16 cellular contexts compared by ENCODE assay signal in the genomic region with DNA sequence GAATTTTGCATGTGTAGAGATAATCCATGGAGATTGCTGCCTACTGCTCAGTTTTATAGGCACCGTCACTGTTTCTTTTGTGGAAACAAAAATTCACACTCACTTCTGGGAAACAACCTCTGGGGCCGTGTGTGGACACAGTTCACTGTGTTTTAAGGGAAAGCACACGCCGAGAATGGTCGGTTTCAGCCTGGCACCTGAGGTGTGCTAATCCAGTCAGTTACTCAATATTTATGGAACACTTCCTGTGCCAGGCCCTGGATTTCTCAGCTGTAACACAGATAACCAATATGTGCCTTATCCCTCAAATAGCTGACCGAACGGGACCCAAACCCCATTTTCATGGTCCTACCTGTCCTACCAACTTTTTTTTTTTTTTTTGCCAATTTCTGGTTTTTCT.
DNase-seq lines count a peak whose midpoint lies in the region; ATAC-seq and TF ChIP-seq lines count a peak whose summit lies in the region.
"Had no signal": no experiment of that assay in that cellular context is flagged by ENCODE, and none has a peak within 500 bp of the region (broad histone marks: within the 10 kb centered on the region; RNA-seq: fewer than 3 reads in every experiment).

No MANE protein-coding gene starts in this region.

- no peaks in the 10 kb centered on the region for H3K79me2 ChIP-seq in PC-9 (ENCODE audit: low read depth)

- no peaks in the 10 kb centered on the region for H3K9me3 Mint-ChIP-seq in stimulated activated effector memory CD8-positive, alpha-beta T cell treated with anti-CD3 and anti-CD28 coated beads, Interleukin-12 subunit alpha, Interleukin-12 subunit beta, amount 100 ng/mL, for 72 hours

- H3K4me3 Mint-ChIP-seq in stimulated activated effector memory CD8-positive, alpha-beta T cell treated with anti-CD3 and anti-CD28 coated beads, Interleukin-12 subunit alpha, Interleukin-12 subunit beta, amount 100 ng/mL, for 72 hours = no peak overlapping the region

- peaks cover 18% of the 10 kb centered on the region for H3K36me3 Mint-ChIP-seq in stimulated activated effector memory CD8-positive, alpha-beta T cell treated with anti-CD3 and anti-CD28 coated beads, Interleukin-12 subunit alpha, Interleukin-12 subunit beta, amount 100 ng/mL, for 72 hours

- intact Hi-C loops in PC-9 (cut with micrococcal nuclease; ENCODE audit: unreplicated experiment) (no loop called here), right lobe of liver (cut with DNase I) (no loop called here)

- no peaks in the 10 kb centered on the region for H3K4me1 Mint-ChIP-seq in stimulated activated effector memory CD8-positive, alpha-beta T cell treated with anti-CD3 and anti-CD28 coated beads, Interleukin-12 subunit alpha, Interleukin-12 subunit beta, amount 100 ng/mL, for 72 hours

- POLR2A ChIA-PET in PC-9 (lab: Charles Lee; ENCODE audit: unreplicated experiment) = no interaction called here

- no peak overlapping the region for H2AFZ ChIP-seq in PC-9

- H3K4me2 ChIP-seq in PC-9 = peak overlapping the region; percentile 59; the same call in 1 of the 2 replicates
- H3K4me2 ChIP-seq: KMS-11 had no signal

- no peak for TF ChIP-seq CTCF in PC-9 (conservative IDR thresholded peaks at IDR 0.05)
- TF ChIP-seq CTCF in epithelial cell of proximal tubule (conservative IDR thresholded peaks at IDR 0.05; ENCODE audit: low read depth, low read length) = no peak
- TF ChIP-seq CTCF in right lobe of liver (IDR thresholded peaks at IDR 0.05) = no peak

- DNase-seq in PC-9 (no peak), epithelial cell of proximal tubule (ENCODE audit: low read depth) (peak; percentile 40), right lobe of liver (peak; percentile 52 to 83 (median 72)), SKM-1 (lab: John Stamatoyannopoulos, UW; ENCODE audit: unreplicated experiment) (no peak), EL (no peak), NCI-H1436 (lab: John Stamatoyannopoulos, UW) (no peak)
- DNase-seq in stimulated activated effector memory CD8-positive, alpha-beta T cell treated with anti-CD3 and anti-CD28 coated beads, Interleukin-12 subunit alpha, Interleukin-12 subunit beta, amount 100 ng/mL, for 72 hours (ENCODE audit: low spot score in 2 of 2) = no peak
- DNase-seq: DMS153, GOT3, NCI-H1092, NCI-H1694, NCI-H510A treated with DMSO at 0.1 percent for 48 hours, Peyer's patch, Right ventricle myocardium superior had no signal

- H3K9me3 ChIP-seq in PC-9 (ENCODE audit: insufficient read depth, low read depth) = no peaks in the 10 kb centered on the region
- H3K9me3 ChIP-seq in right lobe of liver = no peaks in the 10 kb centered on the region
- H3K9me3 ChIP-seq: Peyer's patch had no signal

- no TSS peak for BruUV-seq in PC-9 (replicated peaks; lab: Mats Ljungman, UMichigan)

- CTCF ChIA-PET in PC-9 (lab: Charles Lee) = no interaction called here

- no peak for TF ChIP-seq POLR2A in right lobe of liver (IDR thresholded peaks at IDR 0.05)

- H3F3A ChIP-seq in PC-9 (ENCODE audit: insufficient read depth, low read depth) = peaks cover 23% of the 10 kb centered on the region

- no peaks in the 10 kb centered on the region for H3K36me3 ChIP-seq in PC-9 (ENCODE audit: low read depth)
- peaks cover 0 to 2% (median 0%) of the 10 kb centered on the region in 4 donors for H3K36me3 ChIP-seq in right lobe of liver

- peaks cover 31% of the 10 kb centered on the region for H3K4me1 ChIP-seq in PC-9 (replicated peaks; ENCODE audit: insufficient read depth)
- peaks cover 0 to 44% (median 14%) of the 10 kb centered on the region in 4 donors for H3K4me1 ChIP-seq in right lobe of liver
- H3K4me1 ChIP-seq: Peyer's patch had no signal

- no peaks in the 10 kb centered on the region for H3K27me3 ChIP-seq in PC-9 (ENCODE audit: insufficient read depth, low read depth)
- H3K27me3 ChIP-seq in right lobe of liver = no peaks in the 10 kb centered on the region
- H3K27me3 ChIP-seq: Peyer's patch had no signal

- H3K27ac ChIP-seq in PC-9 (peak overlapping the region; percentile 83), right lobe of liver (peak overlapping the region; percentile 80 to 96 (median 87))
- H3K27ac ChIP-seq: C4-2B, KMS-11, Peyer's patch had no signal

- ATAC-seq in right lobe of liver = peak; percentile 73 to 88 (median 79)
- no peak for ATAC-seq in stimulated activated effector memory CD8-positive, alpha-beta T cell treated with anti-CD3 and anti-CD28 coated beads, Interleukin-12 subunit alpha, Interleukin-12 subunit beta, amount 100 ng/mL, for 72 hours

- H4K20me1 ChIP-seq in PC-9 (ENCODE audit: insufficient read depth) = no peaks in the 10 kb centered on the region

- 40% methylated on average over 7 of the region's 7 CpGs for WGBS in right lobe of liver (ENCODE audit: insufficient coverage, low coverage, low lambda C conversion rate, missing lambda C conversion rate)

- H3K9me2 ChIP-seq in PC-9 (ENCODE audit: insufficient read depth) = no peaks in the 10 kb centered on the region; the same call in 1 of the 2 replicates

- H3K4me3 ChIP-seq in PC-9 (no peak overlapping the region), epithelial cell of proximal tubule (ENCODE audit: low read depth, low read length) (no peak overlapping the region), right lobe of liver (peak overlapping the region in 1 of 3 donors; percentile 8)
- H3K4me3 ChIP-seq: Peyer's patch had no signal

- H3K27ac Mint-ChIP-seq in stimulated activated effector memory CD8-positive, alpha-beta T cell treated with anti-CD3 and anti-CD28 coated beads, Interleukin-12 subunit alpha, Interleukin-12 subunit beta, amount 100 ng/mL, for 72 hours = peak overlapping the region; percentile 53

Comparison
In these comparisons a context has a peak if more than half of its experiments do, and no peak if none do; other contexts are left out.
1. DNase-seq: peak in epithelial cell of proximal tubule (single experiment) and right lobe of liver (3 of 3); none in PC-9 (0 of 2), stimulated activated effector memory CD8-positive, alpha-beta T cell treated with anti-CD3 and anti-CD28 coated beads, Interleukin-12 subunit alpha, Interleukin-12 subunit beta, amount 100 ng/mL, for 72 hours (0 of 2), SKM-1 (single experiment), EL (single experiment) and NCI-H1436 (single experiment).